15 cellular contexts compared by ENCODE assay signal in genomic region chr14:51564986-51565604, GRCh38.
DNase-seq lines count a peak whose midpoint lies in the region; ATAC-seq and TF ChIP-seq lines count a peak whose summit lies in the region.
"Had no signal": no experiment of that assay in that cellular context is flagged by ENCODE, and none has a peak within 500 bp of the region (broad histone marks: within the 10 kb centered on the region; RNA-seq: fewer than 3 reads in every experiment).

No MANE protein-coding gene starts in this region.

- H4K20me1 ChIP-seq in HCT116 (ENCODE audit: insufficient read depth), result no peaks in the 10 kb centered on the region

- BruUV-seq in HCT116 (replicated peaks; lab: Mats Ljungman, UMichigan), result no TSS peak

- no peaks in the 10 kb centered on the region for H3K9me3 ChIP-seq in HCT116 (ENCODE audit: control insufficient read depth in 1 of 2, insufficient read depth in 1 of 2, low read depth in 1 of 2, low read length in 2 of 2)
- H3K9me3 ChIP-seq in CD4-positive, alpha-beta memory T cell (ENCODE audit: control insufficient read depth in 1 of 2, low read length in 2 of 2), result no peaks in the 10 kb centered on the region
- H3K9me3 ChIP-seq: heart right ventricle had no signal

- POLR2A ChIA-PET in HCT116 (lab: Charles Lee), result no interaction called here
- POLR2A ChIA-PET in CD4-positive, alpha-beta memory T cell (lab: Charles Lee; ENCODE audit: partially characterized antibody), result no interaction called here

- H3K36me3 ChIP-seq in HCT116 (ENCODE audit: control insufficient read depth in 1 of 2, insufficient read depth in 2 of 2, low read length in 2 of 2), result no peaks in the 10 kb centered on the region
- no peaks in the 10 kb centered on the region for H3K36me3 ChIP-seq in CD4-positive, alpha-beta memory T cell (ENCODE audit: insufficient read depth, low read length)
- H3K36me3 ChIP-seq: heart right ventricle had no signal

- intact Hi-C loops in HCT116 (cut with micrococcal nuclease), result no loop called here
- intact Hi-C loops in posterior cingulate gyrus (cut with DNase I), result no loop called here
- intact Hi-C loops in CD4-positive, alpha-beta memory T cell (cut with micrococcal nuclease), result no loop called here

- H3K4me2 ChIP-seq in HCT116 (ENCODE audit: low read length), result peak overlapping the region; percentile 24

- peak overlapping the region; percentile 30 for H2AFZ ChIP-seq in HCT116 (ENCODE audit: low read depth, low read length, poor library complexity, severe bottlenecking)

- DNase-seq in HCT116 (ENCODE audit: low read depth, low spot score) (no peak), kidney tubule cell (ENCODE audit: low spot score) (peak; percentile 42), posterior cingulate gyrus (no peak), EL (no peak)
- DNase-seq in CD4-positive, alpha-beta memory T cell, result no peak
- DNase-seq: activated CD8-positive, alpha-beta T cell treated with anti-CD3 and anti-CD28 coated beads for 36 hours; erythroblast; heart right ventricle; NCI-H1105; substantia nigra had no signal

- TF ChIP-seq RAD21 in HCT116 (IDR thresholded peaks at IDR 0.05; ENCODE audit: low read depth), result no peak

- H3K9ac ChIP-seq in HCT116 (ENCODE audit: low read length), result no peak overlapping the region

- H3K27me3 ChIP-seq in HCT116 (ENCODE audit: insufficient read depth, low read length), result no peaks in the 10 kb centered on the region
- no peaks in the 10 kb centered on the region for H3K27me3 ChIP-seq in CD4-positive, alpha-beta memory T cell (ENCODE audit: insufficient read depth, low read length)
- H3K27me3 ChIP-seq: heart right ventricle had no signal

- H3K9me3 Mint-ChIP-seq in CD4-positive, alpha-beta memory T cell, result no peaks in the 10 kb centered on the region
- H3K9me3 Mint-ChIP-seq: activated CD8-positive, alpha-beta T cell treated with anti-CD3 and anti-CD28 coated beads for 36 hours; activated T-helper 17 cell treated with anti-CD3 and anti-CD28 coated beads, Interleukin-2, amount 50 U/mL, for 72 hours had no signal

- peaks cover 4 to 13% (median 10%) of the 10 kb centered on the region in 4 donors for H3K4me1 Mint-ChIP-seq in CD4-positive, alpha-beta memory T cell
- H3K4me1 Mint-ChIP-seq: activated T-helper 17 cell treated with anti-CD3 and anti-CD28 coated beads, Interleukin-2, amount 50 U/mL, for 72 hours had no signal

- H3K4me1 ChIP-seq in HCT116 (ENCODE audit: control insufficient read depth in 1 of 2, insufficient read depth in 2 of 2, low read length in 2 of 2), result peaks cover 10 to 17% of the 10 kb centered on the region in 2 experiments; a peak in 3 of 4 replicates
- H3K4me1 ChIP-seq in CD4-positive, alpha-beta memory T cell (ENCODE audit: insufficient read depth, low read length), result peaks cover 8% of the 10 kb centered on the region
- H3K4me1 ChIP-seq: heart right ventricle had no signal

- TF ChIP-seq CTCF in 22Rv1 (IDR thresholded peaks at IDR 0.05) (no peak), HCT116 (IDR thresholded peaks at IDR 0.05 in 2 of 3, conservative IDR thresholded peaks at IDR 0.05 in 1 of 3; ENCODE audit: borderline replicate concordance in 1 of 3, insufficient read depth in 1 of 3, low read depth in 2 of 3, low read length in 2 of 3) (no peak), VCaP (conservative IDR thresholded peaks at IDR 0.05) (no peak)

- no peaks in the 10 kb centered on the region for H3K36me3 Mint-ChIP-seq in CD4-positive, alpha-beta memory T cell

- H3K27me3 Mint-ChIP-seq in CD4-positive, alpha-beta memory T cell, result peaks cover 4 to 7% of the 10 kb centered on the region in 2 donors
- H3K27me3 Mint-ChIP-seq: activated CD8-positive, alpha-beta T cell treated with anti-CD3 and anti-CD28 coated beads for 36 hours had no signal

- ATAC-seq in HCT116 (peak; percentile 77), HG02763 (IDR thresholded peaks at IDR 0.05; ENCODE audit: unreplicated experiment) (no peak)
- ATAC-seq: activated CD8-positive, alpha-beta T cell treated with anti-CD3 and anti-CD28 coated beads for 36 hours; activated T-helper 17 cell treated with anti-CD3 and anti-CD28 coated beads, Interleukin-2, amount 50 U/mL, for 72 hours; heart right ventricle had no signal

- TF ChIP-seq POLR2A in HCT116 (IDR thresholded peaks at IDR 0.05; ENCODE audit: borderline replicate concordance, extremely low read depth, insufficient read depth, insufficient read length), result no peak

- RAD21 ChIA-PET in HCT116 (lab: Charles Lee; ENCODE audit: low non-redundant PET in 1 of 2, low total read pairs in 2 of 2, uncharacterized antibody in 2 of 2, unreplicated experiment in 2 of 2), result no interaction called here

- no peaks in the 10 kb centered on the region for H3K79me2 ChIP-seq in HCT116 (ENCODE audit: insufficient read depth, low read length)

- H3K27ac ChIP-seq in 22Rv1 (peak overlapping the region; percentile 80), HCT116 (ENCODE audit: low read depth, low read length) (no peak overlapping the region), VCaP (peak overlapping the region; percentile 85)
- H3K27ac ChIP-seq in CD4-positive, alpha-beta memory T cell (ENCODE audit: low read depth, low read length), result no peak overlapping the region
- H3K27ac ChIP-seq: coronary artery, heart right ventricle had no signal

- H3K9me2 ChIP-seq in HCT116 (ENCODE audit: insufficient read depth), result no peaks in the 10 kb centered on the region

- no peak overlapping the region for H3K4me3 ChIP-seq in HCT116 (replicated peaks in 1 of 2; ENCODE audit: low read depth in 1 of 2, low read length in 2 of 2)
- H3K4me3 ChIP-seq in CD4-positive, alpha-beta memory T cell (ENCODE audit: low read length in 2 of 2), result no peak overlapping the region
- H3K4me3 ChIP-seq: coronary artery, heart right ventricle had no signal

- H3K27ac Mint-ChIP-seq in CD4-positive, alpha-beta memory T cell, result peak overlapping the region in 1 of 7 donors; percentile 3
- H3K27ac Mint-ChIP-seq: activated CD8-positive, alpha-beta T cell treated with anti-CD3 and anti-CD28 coated beads for 36 hours; activated T-helper 17 cell treated with anti-CD3 and anti-CD28 coated beads, Interleukin-2, amount 50 U/mL, for 72 hours had no signal

- CTCF ChIA-PET in HCT116 (lab: Charles Lee), result no interaction called here
- CTCF ChIA-PET in CD4-positive, alpha-beta memory T cell (lab: Charles Lee; ENCODE audit: partially characterized antibody), result no interaction called here

- no peak overlapping the region for H3K4me3 Mint-ChIP-seq in CD4-positive, alpha-beta memory T cell
- H3K4me3 Mint-ChIP-seq: activated CD8-positive, alpha-beta T cell treated with anti-CD3 and anti-CD28 coated beads for 36 hours; activated T-helper 17 cell treated with anti-CD3 and anti-CD28 coated beads, Interleukin-2, amount 50 U/mL, for 72 hours had no signal

TF ChIP-seq in HCT116, 20 proteins besides CTCF, POLR2A, EP300 and RAD21:
- TF ChIP-seq POLR2AphosphoS5 (IDR thresholded peaks at IDR 0.05; ENCODE audit: low read depth, low read length) (no peak), EZH2 (IDR thresholded peaks at IDR 0.05) (no peak), SIN3A (IDR thresholded peaks at IDR 0.05; ENCODE audit: low read depth) (no peak), EGR1 (IDR thresholded peaks at IDR 0.05; ENCODE audit: low read depth) (no peak), ZFX (IDR thresholded peaks at IDR 0.05) (no peak), MAX (IDR thresholded peaks at IDR 0.05) (no peak), ZNF274 (IDR thresholded peaks at IDR 0.05; ENCODE audit: low read depth, low read length) (no peak), TCF7L2 (IDR thresholded peaks at IDR 0.05; ENCODE audit: borderline replicate concordance, extremely low read depth, insufficient read depth, insufficient read length) (peak; percentile 63), YY1 (IDR thresholded peaks at IDR 0.05; ENCODE audit: extremely low read depth, insufficient replicate concordance, low read depth, low read length) (no peak), ELF1 (IDR thresholded peaks at IDR 0.05; ENCODE audit: borderline replicate concordance, low read depth) (no peak), SRF (IDR thresholded peaks at IDR 0.05; ENCODE audit: low read depth) (no peak), EZH2phosphoT487 (IDR thresholded peaks at IDR 0.05; ENCODE audit: borderline replicate concordance) (no peak), JUND (IDR thresholded peaks at IDR 0.05) (peak; percentile 28; the same call in 1 of the 2 replicates), CBX3 (IDR thresholded peaks at IDR 0.05; ENCODE audit: low read depth) (no peak)

Comparison
In these comparisons a context has a peak if more than half of its experiments do, and no peak if none do; other contexts are left out.
1. H3K27ac ChIP-seq: peak in 22Rv1 (single experiment) and VCaP (single experiment); none in HCT116 (single experiment) and CD4-positive, alpha-beta memory T cell (single experiment).